Comparison of ENCODE assay signal across 1 cellular context in the genomic region with DNA sequence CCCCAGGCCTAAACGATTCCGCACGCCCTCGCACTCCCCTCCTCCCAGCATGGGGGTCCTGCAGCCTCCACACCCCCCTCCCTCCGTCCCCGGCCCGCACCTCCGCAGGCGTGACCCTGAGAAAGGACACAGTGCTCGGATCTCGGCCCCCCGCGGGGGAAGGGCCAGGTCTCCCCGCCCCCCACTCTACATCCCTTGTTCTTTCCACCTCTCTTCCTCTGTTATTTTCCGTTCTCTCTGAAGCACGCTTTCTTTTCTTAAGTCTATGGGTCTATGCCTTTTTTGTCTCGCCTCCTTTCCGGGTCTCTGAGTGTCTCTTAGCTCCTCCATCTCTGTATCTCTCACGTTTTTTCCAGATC.
A peak's percentile ranks its signal among the peaks of the same experiment; 100 is the strongest.
TF ChIP-seq lines count a peak whose summit lies in the region.

No MANE protein-coding gene starts in this region.

TF ChIP-seq in HEK293, 187 proteins besides CTCF, POLR2A, EP300 and RAD21 (continued from another document):
- TF ChIP-seq, protein P1, sequence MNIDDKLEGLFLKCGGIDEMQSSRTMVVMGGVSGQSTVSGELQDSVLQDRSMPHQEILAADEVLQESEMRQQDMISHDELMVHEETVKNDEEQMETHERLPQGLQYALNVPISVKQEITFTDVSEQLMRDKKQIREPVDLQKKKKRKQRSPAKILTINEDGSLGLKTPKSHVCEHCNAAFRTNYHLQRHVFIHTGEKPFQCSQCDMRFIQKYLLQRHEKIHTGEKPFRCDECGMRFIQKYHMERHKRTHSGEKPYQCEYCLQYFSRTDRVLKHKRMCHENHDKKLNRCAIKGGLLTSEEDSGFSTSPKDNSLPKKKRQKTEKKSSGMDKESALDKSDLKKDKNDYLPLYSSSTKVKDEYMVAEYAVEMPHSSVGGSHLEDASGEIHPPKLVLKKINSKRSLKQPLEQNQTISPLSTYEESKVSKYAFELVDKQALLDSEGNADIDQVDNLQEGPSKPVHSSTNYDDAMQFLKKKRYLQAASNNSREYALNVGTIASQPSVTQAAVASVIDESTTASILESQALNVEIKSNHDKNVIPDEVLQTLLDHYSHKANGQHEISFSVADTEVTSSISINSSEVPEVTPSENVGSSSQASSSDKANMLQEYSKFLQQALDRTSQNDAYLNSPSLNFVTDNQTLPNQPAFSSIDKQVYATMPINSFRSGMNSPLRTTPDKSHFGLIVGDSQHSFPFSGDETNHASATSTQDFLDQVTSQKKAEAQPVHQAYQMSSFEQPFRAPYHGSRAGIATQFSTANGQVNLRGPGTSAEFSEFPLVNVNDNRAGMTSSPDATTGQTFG (tag by site-specific recombination; IDR thresholded peaks at IDR 0.05; ENCODE audit: borderline replicate concordance): no peak
- TF ChIP-seq ZNF791 (tag by site-specific recombination; IDR thresholded peaks at IDR 0.05) (no peak), ZBTB7A (tag by site-specific recombination; IDR thresholded peaks at IDR 0.05; ENCODE audit: low read depth) (0 out of 2 replicates have a peak, but pooled peaks have one; percentile 71), ZFP41 (tag by site-specific recombination; IDR thresholded peaks at IDR 0.05; ENCODE audit: borderline replicate concordance) (no peak), ZNF776 (tag by site-specific recombination; IDR thresholded peaks at IDR 0.05; ENCODE audit: borderline replicate concordance) (no peak), ZNF529 (tag by site-specific recombination; IDR thresholded peaks at IDR 0.05; ENCODE audit: insufficient replicate concordance) (no peak), ZNF548 (tag by site-specific recombination; IDR thresholded peaks at IDR 0.05) (no peak), ZNF664 (tag by site-specific recombination; IDR thresholded peaks at IDR 0.05) (no peak), ZNF629 (tag by site-specific recombination; IDR thresholded peaks at IDR 0.05) (no peak; the same call in 1 of the 2 replicates), SP7 (tag by site-specific recombination; IDR thresholded peaks at IDR 0.05) (peak; percentile 58), ZNF600 (tag by site-specific recombination; IDR thresholded peaks at IDR 0.05) (peak; percentile 36; the same call in 1 of the 2 replicates), ZBTB8A (tag by site-specific recombination; IDR thresholded peaks at IDR 0.05) (no peak)
- TF ChIP-seq, protein P2, sequence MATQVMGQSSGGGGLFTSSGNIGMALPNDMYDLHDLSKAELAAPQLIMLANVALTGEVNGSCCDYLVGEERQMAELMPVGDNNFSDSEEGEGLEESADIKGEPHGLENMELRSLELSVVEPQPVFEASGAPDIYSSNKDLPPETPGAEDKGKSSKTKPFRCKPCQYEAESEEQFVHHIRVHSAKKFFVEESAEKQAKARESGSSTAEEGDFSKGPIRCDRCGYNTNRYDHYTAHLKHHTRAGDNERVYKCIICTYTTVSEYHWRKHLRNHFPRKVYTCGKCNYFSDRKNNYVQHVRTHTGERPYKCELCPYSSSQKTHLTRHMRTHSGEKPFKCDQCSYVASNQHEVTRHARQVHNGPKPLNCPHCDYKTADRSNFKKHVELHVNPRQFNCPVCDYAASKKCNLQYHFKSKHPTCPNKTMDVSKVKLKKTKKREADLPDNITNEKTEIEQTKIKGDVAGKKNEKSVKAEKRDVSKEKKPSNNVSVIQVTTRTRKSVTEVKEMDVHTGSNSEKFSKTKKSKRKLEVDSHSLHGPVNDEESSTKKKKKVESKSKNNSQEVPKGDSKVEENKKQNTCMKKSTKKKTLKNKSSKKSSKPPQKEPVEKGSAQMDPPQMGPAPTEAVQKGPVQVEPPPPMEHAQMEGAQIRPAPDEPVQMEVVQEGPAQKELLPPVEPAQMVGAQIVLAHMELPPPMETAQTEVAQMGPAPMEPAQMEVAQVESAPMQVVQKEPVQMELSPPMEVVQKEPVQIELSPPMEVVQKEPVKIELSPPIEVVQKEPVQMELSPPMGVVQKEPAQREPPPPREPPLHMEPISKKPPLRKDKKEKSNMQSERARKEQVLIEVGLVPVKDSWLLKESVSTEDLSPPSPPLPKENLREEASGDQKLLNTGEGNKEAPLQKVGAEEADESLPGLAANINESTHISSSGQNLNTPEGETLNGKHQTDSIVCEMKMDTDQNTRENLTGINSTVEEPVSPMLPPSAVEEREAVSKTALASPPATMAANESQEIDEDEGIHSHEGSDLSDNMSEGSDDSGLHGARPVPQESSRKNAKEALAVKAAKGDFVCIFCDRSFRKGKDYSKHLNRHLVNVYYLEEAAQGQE (tag by site-specific recombination; IDR thresholded peaks at IDR 0.05): no peak
- TF ChIP-seq, protein P3, sequence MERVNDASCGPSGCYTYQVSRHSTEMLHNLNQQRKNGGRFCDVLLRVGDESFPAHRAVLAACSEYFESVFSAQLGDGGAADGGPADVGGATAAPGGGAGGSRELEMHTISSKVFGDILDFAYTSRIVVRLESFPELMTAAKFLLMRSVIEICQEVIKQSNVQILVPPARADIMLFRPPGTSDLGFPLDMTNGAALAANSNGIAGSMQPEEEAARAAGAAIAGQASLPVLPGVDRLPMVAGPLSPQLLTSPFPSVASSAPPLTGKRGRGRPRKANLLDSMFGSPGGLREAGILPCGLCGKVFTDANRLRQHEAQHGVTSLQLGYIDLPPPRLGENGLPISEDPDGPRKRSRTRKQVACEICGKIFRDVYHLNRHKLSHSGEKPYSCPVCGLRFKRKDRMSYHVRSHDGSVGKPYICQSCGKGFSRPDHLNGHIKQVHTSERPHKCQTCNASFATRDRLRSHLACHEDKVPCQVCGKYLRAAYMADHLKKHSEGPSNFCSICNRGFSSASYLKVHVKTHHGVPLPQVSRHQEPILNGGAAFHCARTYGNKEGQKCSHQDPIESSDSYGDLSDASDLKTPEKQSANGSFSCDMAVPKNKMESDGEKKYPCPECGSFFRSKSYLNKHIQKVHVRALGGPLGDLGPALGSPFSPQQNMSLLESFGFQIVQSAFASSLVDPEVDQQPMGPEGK (tag by site-specific recombination; IDR thresholded peaks at IDR 0.05): peak; percentile 98
- TF ChIP-seq, protein P4, sequence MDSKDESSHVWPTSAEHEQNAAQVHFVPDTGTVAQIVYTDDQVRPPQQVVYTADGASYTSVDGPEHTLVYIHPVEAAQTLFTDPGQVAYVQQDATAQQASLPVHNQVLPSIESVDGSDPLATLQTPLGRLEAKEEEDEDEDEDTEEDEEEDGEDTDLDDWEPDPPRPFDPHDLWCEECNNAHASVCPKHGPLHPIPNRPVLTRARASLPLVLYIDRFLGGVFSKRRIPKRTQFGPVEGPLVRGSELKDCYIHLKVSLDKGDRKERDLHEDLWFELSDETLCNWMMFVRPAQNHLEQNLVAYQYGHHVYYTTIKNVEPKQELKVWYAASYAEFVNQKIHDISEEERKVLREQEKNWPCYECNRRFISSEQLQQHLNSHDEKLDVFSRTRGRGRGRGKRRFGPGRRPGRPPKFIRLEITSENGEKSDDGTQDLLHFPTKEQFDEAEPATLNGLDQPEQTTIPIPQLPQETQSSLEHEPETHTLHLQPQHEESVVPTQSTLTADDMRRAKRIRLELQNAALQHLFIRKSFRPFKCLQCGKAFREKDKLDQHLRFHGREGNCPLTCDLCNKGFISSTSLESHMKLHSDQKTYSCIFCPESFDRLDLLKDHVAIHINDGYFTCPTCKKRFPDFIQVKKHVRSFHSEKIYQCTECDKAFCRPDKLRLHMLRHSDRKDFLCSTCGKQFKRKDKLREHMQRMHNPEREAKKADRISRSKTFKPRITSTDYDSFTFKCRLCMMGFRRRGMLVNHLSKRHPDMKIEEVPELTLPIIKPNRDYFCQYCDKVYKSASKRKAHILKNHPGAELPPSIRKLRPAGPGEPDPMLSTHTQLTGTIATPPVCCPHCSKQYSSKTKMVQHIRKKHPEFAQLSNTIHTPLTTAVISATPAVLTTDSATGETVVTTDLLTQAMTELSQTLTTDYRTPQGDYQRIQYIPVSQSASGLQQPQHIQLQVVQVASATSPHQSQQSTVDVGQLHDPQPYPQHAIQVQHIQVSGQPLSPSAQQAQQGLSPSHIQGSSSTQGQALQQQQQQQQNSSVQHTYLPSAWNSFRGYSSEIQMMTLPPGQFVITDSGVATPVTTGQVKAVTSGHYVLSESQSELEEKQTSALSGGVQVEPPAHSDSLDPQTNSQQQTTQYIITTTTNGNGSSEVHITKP (tag by site-specific recombination; IDR thresholded peaks at IDR 0.05): peak; percentile 53; the same call in 1 of the 2 replicates
- TF ChIP-seq, protein P5, sequence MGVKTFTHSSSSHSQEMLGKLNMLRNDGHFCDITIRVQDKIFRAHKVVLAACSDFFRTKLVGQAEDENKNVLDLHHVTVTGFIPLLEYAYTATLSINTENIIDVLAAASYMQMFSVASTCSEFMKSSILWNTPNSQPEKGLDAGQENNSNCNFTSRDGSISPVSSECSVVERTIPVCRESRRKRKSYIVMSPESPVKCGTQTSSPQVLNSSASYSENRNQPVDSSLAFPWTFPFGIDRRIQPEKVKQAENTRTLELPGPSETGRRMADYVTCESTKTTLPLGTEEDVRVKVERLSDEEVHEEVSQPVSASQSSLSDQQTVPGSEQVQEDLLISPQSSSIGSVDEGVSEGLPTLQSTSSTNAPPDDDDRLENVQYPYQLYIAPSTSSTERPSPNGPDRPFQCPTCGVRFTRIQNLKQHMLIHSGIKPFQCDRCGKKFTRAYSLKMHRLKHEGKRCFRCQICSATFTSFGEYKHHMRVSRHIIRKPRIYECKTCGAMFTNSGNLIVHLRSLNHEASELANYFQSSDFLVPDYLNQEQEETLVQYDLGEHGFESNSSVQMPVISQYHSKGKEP (tag by site-specific recombination; IDR thresholded peaks at IDR 0.05): no peak
